ENCODE assay signal across 1 cellular context in genomic region chr19:43901395-43902390, GRCh38.
TF ChIP-seq lines count a peak whose summit lies in the region.

No MANE protein-coding gene starts in this region.

TF ChIP-seq in K562, 482 proteins besides CTCF, POLR2A, EP300 and RAD21 (continued from another document and continues in another):
- TF ChIP-seq ZNF592 (IDR thresholded peaks at IDR 0.05) (peak; percentile 44; the same call in 1 of the 2 replicates), ZNF143 (CRISPR knock-in tag; IDR thresholded peaks at IDR 0.05) (peak; percentile 88), ZNF644 (tag; IDR thresholded peaks at IDR 0.05; ENCODE audit: low read depth) (peak; percentile 72; the same call in 1 of the 2 replicates), EP400 (IDR thresholded peaks at IDR 0.05) (peak; percentile 30; the same call in 1 of the 2 replicates), FOXK2 (conservative IDR thresholded peaks at IDR 0.05 in 1 of 2, IDR thresholded peaks at IDR 0.05 in 1 of 2; ENCODE audit: low read depth in 2 of 2) (0 out of 4 replicates have a peak, but pooled peaks of 1 of the 2 experiments have one; percentile 26), SIN3A (IDR thresholded peaks at IDR 0.05; ENCODE audit: borderline replicate concordance in 2 of 2, control insufficient read depth in 1 of 2, low read depth in 2 of 2, low read length in 2 of 2) (0 out of 4 replicates have a peak, but pooled peaks of 1 of the 2 experiments have one; percentile 25), ELF4 (CRISPR knock-in tag; IDR thresholded peaks at IDR 0.05) (0 out of 2 replicates have a peak, but pooled peaks have one; percentile 54), ETV5 (CRISPR knock-in tag; IDR thresholded peaks at IDR 0.05; ENCODE audit: low read depth) (0 out of 2 replicates have a peak, but pooled peaks have one; percentile 39), TRIM24 (IDR thresholded peaks at IDR 0.05) (0 out of 4 replicates have a peak, but pooled peaks of 1 of the 2 experiments have one; percentile 8), FOSL1 (tag; conservative IDR thresholded peaks at IDR 0.05) (0 out of 2 replicates have a peak, but pooled peaks have one; percentile 11), CREB3 (tag; conservative IDR thresholded peaks at IDR 0.05; ENCODE audit: low read depth) (peak; percentile 52; the same call in 1 of the 2 replicates), HLTF (IDR thresholded peaks at IDR 0.05) (0 out of 2 replicates have a peak, but pooled peaks have one; percentile 72), ZNF395 (CRISPR knock-in tag; IDR thresholded peaks at IDR 0.05) (peak; percentile 60; the same call in 1 of the 2 replicates), MBD1 (CRISPR knock-in tag; IDR thresholded peaks at IDR 0.05) (no peak), SUPT5H (IDR thresholded peaks at IDR 0.05) (no peak), HCFC1 (IDR thresholded peaks at IDR 0.05; ENCODE audit: low read depth, low read length) (peak; percentile 87), CBX3 (IDR thresholded peaks at IDR 0.05; ENCODE audit: borderline replicate concordance in 1 of 2, low read length in 2 of 2) (peak in 1 of 2 experiments; percentile 22; a peak in 1 of 3 replicates), E2F6 (IDR thresholded peaks at IDR 0.05; ENCODE audit: borderline replicate concordance in 1 of 2, extremely low read depth in 1 of 2, insufficient read depth in 1 of 2, insufficient read length in 1 of 2, low read depth in 1 of 2, low read length in 1 of 2, poor library complexity in 1 of 2, severe bottlenecking in 1 of 2) (peak; percentile 47 to 78), TRIM25 (IDR thresholded peaks at IDR 0.05; ENCODE audit: borderline replicate concordance) (no peak), PCBP1 (IDR thresholded peaks at IDR 0.05; ENCODE audit: low read depth, low read length, poor library complexity, severe bottlenecking) (no peak), MTA3 (IDR thresholded peaks at IDR 0.05; ENCODE audit: borderline replicate concordance) (peak; percentile 65; the same call in 1 of the 2 replicates), SNIP1 (IDR thresholded peaks at IDR 0.05; ENCODE audit: low read depth) (no peak), MGA (IDR thresholded peaks at IDR 0.05) (peak; percentile 93), CC2D1A (IDR thresholded peaks at IDR 0.05) (peak; percentile 16; the same call in 1 of the 2 replicates), PPARD (CRISPR knock-in tag; IDR thresholded peaks at IDR 0.05) (no peak), CXXC5 (CRISPR knock-in tag; IDR thresholded peaks at IDR 0.05) (peak; percentile 68), NKRF (IDR thresholded peaks at IDR 0.05; ENCODE audit: borderline replicate concordance) (peak; percentile 53; the same call in 1 of the 2 replicates)
